ENCODE assay signal across 22 cellular contexts in genomic region chr2:26778076-26778475, GRCh38. TPM values are rescaled to one million over a fixed set of nuclear protein-coding genes. Genes with fewer than 3 reads are reported as not detected.
DNase-seq lines count a peak whose midpoint lies in the region; ATAC-seq, FAIRE-seq and TF ChIP-seq lines count a peak whose summit lies in the region.
"Had no signal": no experiment of that assay in that cellular context is flagged by ENCODE, and none has a peak within 500 bp of the region (broad histone marks: within the 10 kb centered on the region; RNA-seq: fewer than 3 reads in every experiment).

No MANE protein-coding gene starts in this region.

- intact Hi-C loops in MCF 10A (cut with micrococcal nuclease) (no loop called here), breast epithelium (cut with DNase I; ENCODE audit: low total_unique reads) (no loop called here), thyroid gland (cut with DNase I) (no loop called here)

- WGBS in thyroid gland, 2 donors: 97% methylated on average over 13 of the region's 18 CpGs

- no peaks in the 10 kb centered on the region for H3K4me1 ChIP-seq in breast epithelium
- peaks cover 2 to 4% of the 10 kb centered on the region in 2 donors for H3K4me1 ChIP-seq in thyroid gland

- H3K27ac Mint-ChIP-seq in MCF 10A (ENCODE audit: low read depth, unreplicated experiment): peak overlapping the region; percentile 64
- H3K27ac Mint-ChIP-seq in stimulated activated effector memory CD8-positive, alpha-beta T cell treated with anti-CD3 and anti-CD28 coated beads, Interleukin-12 subunit alpha, Interleukin-12 subunit beta, amount 100 ng/mL, for 72 hours: peak overlapping the region; percentile 81
- H3K27ac Mint-ChIP-seq: B cell had no signal

- FAIRE-seq in HTR-8/SVneo (lab: Jason Lieb, UNC): peak; percentile 46
- FAIRE-seq: A204.1, D721Med, RCC 7860 had no signal

- H3K27ac ChIP-seq in breast epithelium: no peak overlapping the region
- H3K27ac ChIP-seq in thyroid gland: no peak overlapping the region

- no peaks in the 10 kb centered on the region for H3K4me1 Mint-ChIP-seq in MCF 10A (ENCODE audit: insufficient read depth, unreplicated experiment)
- H3K4me1 Mint-ChIP-seq in stimulated activated effector memory CD8-positive, alpha-beta T cell treated with anti-CD3 and anti-CD28 coated beads, Interleukin-12 subunit alpha, Interleukin-12 subunit beta, amount 100 ng/mL, for 72 hours: peaks cover 19% of the 10 kb centered on the region
- H3K4me1 Mint-ChIP-seq: B cell had no signal

- no peaks in the 10 kb centered on the region for H3K27me3 Mint-ChIP-seq in MCF 10A (ENCODE audit: insufficient read depth, unreplicated experiment)
- H3K27me3 Mint-ChIP-seq: B cell had no signal

- peaks cover 20% of the 10 kb centered on the region for H3K36me3 ChIP-seq in breast epithelium
- peaks cover 55 to 62% of the 10 kb centered on the region in 2 donors for H3K36me3 ChIP-seq in thyroid gland

- BruUV-seq in MCF 10A (replicated peaks; lab: Mats Ljungman, UMichigan): no TSS peak

- H3K4me3 ChIP-seq in breast epithelium (no peak overlapping the region), thyroid gland (replicated peaks in 1 of 3) (no peak overlapping the region)

- peaks cover 69% of the 10 kb centered on the region for H3K36me3 Mint-ChIP-seq in MCF 10A (ENCODE audit: insufficient read depth, unreplicated experiment)
- H3K36me3 Mint-ChIP-seq in stimulated activated effector memory CD8-positive, alpha-beta T cell treated with anti-CD3 and anti-CD28 coated beads, Interleukin-12 subunit alpha, Interleukin-12 subunit beta, amount 100 ng/mL, for 72 hours: peaks cover 67% of the 10 kb centered on the region

- POLR2A ChIA-PET in MCF 10A (lab: Yijun Ruan, JAX): interaction anchor here (1.0 kb wide), 1 partner anchor 9 kb away, joined by 3 read pairs; no protein-coding TSS in a partner anchor

- H3K4me3 Mint-ChIP-seq in MCF 10A (ENCODE audit: unreplicated experiment): no peak overlapping the region
- no peak overlapping the region for H3K4me3 Mint-ChIP-seq in stimulated activated effector memory CD8-positive, alpha-beta T cell treated with anti-CD3 and anti-CD28 coated beads, Interleukin-12 subunit alpha, Interleukin-12 subunit beta, amount 100 ng/mL, for 72 hours
- H3K4me3 Mint-ChIP-seq: B cell, CD14-positive monocyte had no signal

- no peaks in the 10 kb centered on the region for H3K9me3 Mint-ChIP-seq in MCF 10A (ENCODE audit: unreplicated experiment)
- no peaks in the 10 kb centered on the region for H3K9me3 Mint-ChIP-seq in stimulated activated effector memory CD8-positive, alpha-beta T cell treated with anti-CD3 and anti-CD28 coated beads, Interleukin-12 subunit alpha, Interleukin-12 subunit beta, amount 100 ng/mL, for 72 hours

- peak; percentile 29 for ATAC-seq in stimulated activated effector memory CD8-positive, alpha-beta T cell treated with anti-CD3 and anti-CD28 coated beads, Interleukin-12 subunit alpha, Interleukin-12 subunit beta, amount 100 ng/mL, for 72 hours
- ATAC-seq in HG03439 (IDR thresholded peaks at IDR 0.05; ENCODE audit: unreplicated experiment): no peak

- DNase-seq in MCF 10A (ENCODE audit: unreplicated experiment) (no peak), breast epithelium (ENCODE audit: low spot score in 2 of 2) (no peak), HTR-8/SVneo (ENCODE audit: insufficient read length, low spot score) (no peak), cerebellar cortex (ENCODE audit: low spot score) (peak; percentile 73), thyroid gland (no peak)
- no peak for DNase-seq in stimulated activated effector memory CD8-positive, alpha-beta T cell treated with anti-CD3 and anti-CD28 coated beads, Interleukin-12 subunit alpha, Interleukin-12 subunit beta, amount 100 ng/mL, for 72 hours (ENCODE audit: low spot score in 2 of 2)
- DNase-seq: DMS53, H7, KBM-7, NCI-H1092, NCI-H1436 treated with DMSO at 0.1 percent for 48 hours, NCI-H1930, NCI-H446, NCI-H526, OCI-M1, Right ventricle myocardium superior had no signal

- H3K27me3 ChIP-seq in breast epithelium (no peaks in the 10 kb centered on the region), thyroid gland (no peaks in the 10 kb centered on the region)

- CTCF ChIA-PET in MCF 10A (lab: Yijun Ruan, JAX): interaction anchor here (0.6 to 1.2 kb wide), 4 partner anchors 32 to 175 kb away, joined by 3 to 5 read pairs (median 4); no protein-coding TSS in a partner anchor

- TF ChIP-seq POLR2A in breast epithelium (IDR thresholded peaks at IDR 0.05) (no peak), thyroid gland (IDR thresholded peaks at IDR 0.05) (no peak)

- TF ChIP-seq CTCF in MCF 10A (IDR thresholded peaks at IDR 0.05; ENCODE audit: unreplicated experiment) (no peak), breast epithelium (IDR thresholded peaks at IDR 0.05) (no peak), thyroid gland (IDR thresholded peaks at IDR 0.05) (no peak)

- no peaks in the 10 kb centered on the region for H3K9me3 ChIP-seq in breast epithelium
- H3K9me3 ChIP-seq in thyroid gland: no peaks in the 10 kb centered on the region

RNA-seq across cellular contexts. Expression of gene CENPA, which starts 7.8 kb away (rescaled TPM):
- 19.7 and 35.1 TPM in 2 replicates for total RNA-seq in MCF 10A (2022)
- total RNA-seq in breast epithelium: under 1 TPM in 1 of 3 donors, not detected in 2; 0.64 TPM
- under 1 TPM in 1 of 4 donors, not detected in 3; 0.67 TPM for total RNA-seq in thyroid gland
- total RNA-seq: B cell had no signal

RNA-seq across cellular contexts. Expression of gene SLC35F6, which starts 14.0 kb away (rescaled TPM):
- total RNA-seq in MCF 10A (2022): 76.9 and 110 TPM in 2 replicates
- 10 to 100 TPM; 32.8 to 57.3 (median 55.1) TPM for total RNA-seq in breast epithelium
- total RNA-seq in thyroid gland: 10 to 100 TPM; 73.1 to 91.2 (median 80.7) TPM

Comparison
In these comparisons a context has a peak if more than half of its experiments do, and no peak if none do; other contexts are left out.
1. RNA of gene CENPA, which starts 7.8 kb away (total RNA-seq): 19.7 to 35.1 TPM in MCF 10A; 0.64 TPM in breast epithelium and 0.67 TPM in thyroid gland; every median in the first group is over 10 times any median in the second.